In the genomic region with DNA sequence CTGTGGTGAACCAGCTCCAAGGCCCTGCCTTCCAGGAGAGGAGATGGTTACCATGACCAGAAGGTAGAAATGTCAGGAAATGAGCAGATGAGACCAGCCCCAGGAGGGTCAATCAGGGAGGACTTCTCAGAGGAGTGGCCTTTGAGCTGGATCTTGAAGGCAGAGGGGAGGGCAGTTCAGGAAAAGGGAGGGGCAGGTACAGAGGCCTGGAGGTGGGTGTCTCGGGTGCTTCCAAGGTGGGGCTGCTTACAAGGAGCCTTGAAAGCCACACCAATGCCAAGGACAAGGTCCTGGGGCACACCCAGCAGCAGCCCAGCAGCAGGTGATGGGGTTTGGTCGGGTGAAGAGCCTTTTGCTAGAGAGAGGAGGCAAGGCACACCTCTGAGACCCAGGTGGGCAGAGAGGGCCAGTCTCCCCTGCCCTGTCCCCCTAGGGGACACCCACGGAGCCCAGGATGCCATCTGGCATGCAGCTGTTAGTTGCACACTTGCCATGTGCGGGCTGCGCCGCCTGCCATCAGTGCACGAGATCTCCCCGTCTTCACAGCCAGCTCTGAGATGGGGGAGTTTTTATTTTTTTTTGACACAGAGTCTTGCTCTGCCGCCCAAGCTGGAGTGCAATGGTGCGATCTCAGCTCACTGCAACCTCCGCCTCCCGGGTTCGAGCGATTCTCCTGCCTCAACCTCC, we compare ENCODE assay signal across 1 cellular context.
TF ChIP-seq lines count a peak whose summit lies in the region.

No MANE protein-coding gene starts in this region.

TF ChIP-seq in PFSK-1, 5 proteins besides CTCF, POLR2A, EP300 and RAD21 (continued from another document):
- TF ChIP-seq, protein P1, sequence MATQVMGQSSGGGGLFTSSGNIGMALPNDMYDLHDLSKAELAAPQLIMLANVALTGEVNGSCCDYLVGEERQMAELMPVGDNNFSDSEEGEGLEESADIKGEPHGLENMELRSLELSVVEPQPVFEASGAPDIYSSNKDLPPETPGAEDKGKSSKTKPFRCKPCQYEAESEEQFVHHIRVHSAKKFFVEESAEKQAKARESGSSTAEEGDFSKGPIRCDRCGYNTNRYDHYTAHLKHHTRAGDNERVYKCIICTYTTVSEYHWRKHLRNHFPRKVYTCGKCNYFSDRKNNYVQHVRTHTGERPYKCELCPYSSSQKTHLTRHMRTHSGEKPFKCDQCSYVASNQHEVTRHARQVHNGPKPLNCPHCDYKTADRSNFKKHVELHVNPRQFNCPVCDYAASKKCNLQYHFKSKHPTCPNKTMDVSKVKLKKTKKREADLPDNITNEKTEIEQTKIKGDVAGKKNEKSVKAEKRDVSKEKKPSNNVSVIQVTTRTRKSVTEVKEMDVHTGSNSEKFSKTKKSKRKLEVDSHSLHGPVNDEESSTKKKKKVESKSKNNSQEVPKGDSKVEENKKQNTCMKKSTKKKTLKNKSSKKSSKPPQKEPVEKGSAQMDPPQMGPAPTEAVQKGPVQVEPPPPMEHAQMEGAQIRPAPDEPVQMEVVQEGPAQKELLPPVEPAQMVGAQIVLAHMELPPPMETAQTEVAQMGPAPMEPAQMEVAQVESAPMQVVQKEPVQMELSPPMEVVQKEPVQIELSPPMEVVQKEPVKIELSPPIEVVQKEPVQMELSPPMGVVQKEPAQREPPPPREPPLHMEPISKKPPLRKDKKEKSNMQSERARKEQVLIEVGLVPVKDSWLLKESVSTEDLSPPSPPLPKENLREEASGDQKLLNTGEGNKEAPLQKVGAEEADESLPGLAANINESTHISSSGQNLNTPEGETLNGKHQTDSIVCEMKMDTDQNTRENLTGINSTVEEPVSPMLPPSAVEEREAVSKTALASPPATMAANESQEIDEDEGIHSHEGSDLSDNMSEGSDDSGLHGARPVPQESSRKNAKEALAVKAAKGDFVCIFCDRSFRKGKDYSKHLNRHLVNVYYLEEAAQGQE (IDR thresholded peaks at IDR 0.05; ENCODE audit: insufficient read depth in 1 of 2, low read depth in 2 of 2, low read length in 2 of 2) = no peak
- TF ChIP-seq FOXP2 (optimal IDR thresholded peaks at IDR 0.05; ENCODE audit: borderline replicate concordance, extremely low read depth, extremely low read length, insufficient read depth) (no peak), SIN3A (IDR thresholded peaks at IDR 0.05; ENCODE audit: borderline replicate concordance, insufficient read depth, low read length) (no peak)
